Comparison of ENCODE assay signal across 24 cellular contexts in the genomic region with DNA sequence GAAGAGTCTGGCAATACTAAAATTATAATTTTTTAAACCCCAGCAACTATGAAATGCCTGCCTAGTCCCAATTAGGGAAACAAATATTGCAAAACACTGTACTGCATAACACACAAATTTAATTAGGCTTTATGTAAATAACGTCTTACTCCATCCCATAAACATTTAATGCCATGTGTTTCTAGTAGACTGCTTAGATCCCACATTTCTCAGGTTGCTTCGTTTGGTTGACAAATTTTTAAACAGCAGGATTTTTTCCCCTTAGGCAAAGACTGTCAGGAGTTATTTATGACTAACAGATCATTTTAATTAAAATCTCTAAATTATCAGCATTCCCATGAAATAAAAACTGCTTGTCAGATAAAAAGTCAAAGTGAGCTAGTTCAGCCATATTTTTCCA. TPM values are rescaled to one million over a fixed set of nuclear protein-coding genes. Genes with fewer than 3 reads are reported as not detected.
DNase-seq lines count a peak whose midpoint lies in the region; ATAC-seq and TF ChIP-seq lines count a peak whose summit lies in the region.
"Had no signal": no experiment of that assay in that cellular context is flagged by ENCODE, and none has a peak within 500 bp of the region (broad histone marks: within the 10 kb centered on the region; RNA-seq: fewer than 3 reads in every experiment).

No MANE protein-coding gene starts in this region.

- POLR2A ChIA-PET in BJ (lab: Charles Lee): no interaction called here
- POLR2A ChIA-PET in activated CD8-positive, alpha-beta T cell treated with anti-CD3 and anti-CD28 coated beads, Interleukin-2, amount 10 ng/mL, durations not matched to agents 7 days and 5 days (lab: Charles Lee): interaction anchor here (0.6 kb wide), 1 partner anchor 181 kb away, joined by 3 read pairs; no protein-coding TSS in a partner anchor

- peaks cover 10% of the 10 kb centered on the region for H3K36me3 Mint-ChIP-seq in T-helper 17 cell (ENCODE audit: low read depth)
- peaks cover 40% of the 10 kb centered on the region for H3K36me3 Mint-ChIP-seq in activated CD8-positive, alpha-beta T cell treated with anti-CD3 and anti-CD28 coated beads, Interleukin-2, amount 10 ng/mL, durations not matched to agents 7 days and 5 days (ENCODE audit: low read depth)

- H3K27ac Mint-ChIP-seq in T-helper 17 cell: no peak overlapping the region
- no peak overlapping the region for H3K27ac Mint-ChIP-seq in activated CD8-positive, alpha-beta T cell treated with anti-CD3 and anti-CD28 coated beads, Interleukin-2, amount 10 ng/mL, durations not matched to agents 7 days and 5 days
- H3K27ac Mint-ChIP-seq: CD4-positive, alpha-beta T cell had no signal

- no peaks in the 10 kb centered on the region for H3K9me3 Mint-ChIP-seq in activated CD8-positive, alpha-beta T cell treated with anti-CD3 and anti-CD28 coated beads, Interleukin-2, amount 10 ng/mL, durations not matched to agents 7 days and 5 days (ENCODE audit: insufficient read depth)
- H3K9me3 Mint-ChIP-seq: CD4-positive, alpha-beta T cell had no signal

- H3K27me3 Mint-ChIP-seq in T-helper 17 cell: no peaks in the 10 kb centered on the region
- H3K27me3 Mint-ChIP-seq in activated CD8-positive, alpha-beta T cell treated with anti-CD3 and anti-CD28 coated beads, Interleukin-2, amount 10 ng/mL, durations not matched to agents 7 days and 5 days (ENCODE audit: low read depth): no peaks in the 10 kb centered on the region
- H3K27me3 Mint-ChIP-seq: CD4-positive, alpha-beta T cell had no signal

- H3K4me1 ChIP-seq in adipocyte (ENCODE audit: control insufficient read depth, insufficient read depth, low read length): no peaks in the 10 kb centered on the region
- H3K4me1 ChIP-seq: Caco-2 had no signal

- H3K36me3 ChIP-seq in BJ (ENCODE audit: control insufficient read depth, insufficient read depth, low read length) (peaks cover 10% of the 10 kb centered on the region), adipocyte (ENCODE audit: control insufficient read depth, insufficient read depth, low read length, severe bottlenecking) (peaks cover 86% of the 10 kb centered on the region)
- H3K36me3 ChIP-seq: BE2C had no signal

- CTCF ChIA-PET in BJ (lab: Yijun Ruan, JAX): interaction anchor here (1.4 kb wide), 1 partner anchor 13 kb away, joined by 5 read pairs; no protein-coding TSS in a partner anchor
- CTCF ChIA-PET in activated CD8-positive, alpha-beta T cell treated with anti-CD3 and anti-CD28 coated beads, Interleukin-2, amount 10 ng/mL, durations not matched to agents 7 days and 5 days (lab: Charles Lee): no interaction called here

- no peak overlapping the region for H3K9ac ChIP-seq in adipocyte (ENCODE audit: low read length)
- H3K9ac ChIP-seq: KMS-11 had no signal

- no peak for ATAC-seq in T-helper 17 cell
- ATAC-seq in activated CD8-positive, alpha-beta T cell treated with anti-CD3 and anti-CD28 coated beads, Interleukin-2, amount 10 ng/mL, durations not matched to agents 7 days and 5 days: no peak
- ATAC-seq: HCT116 had no signal

- H3K4me3 ChIP-seq in BJ (ENCODE audit: low read depth, low read length) (no peak overlapping the region), LNCaP clone FGC (ENCODE audit: low read depth, low read length) (no peak overlapping the region), adipocyte (ENCODE audit: low read length) (no peak overlapping the region)
- H3K4me3 ChIP-seq: MG63 had no signal

- no peak overlapping the region for H3K4me3 Mint-ChIP-seq in T-helper 17 cell
- H3K4me3 Mint-ChIP-seq in activated CD8-positive, alpha-beta T cell treated with anti-CD3 and anti-CD28 coated beads, Interleukin-2, amount 10 ng/mL, durations not matched to agents 7 days and 5 days: no peak overlapping the region
- H3K4me3 Mint-ChIP-seq: CD4-positive, alpha-beta T cell had no signal

- H3K9me3 ChIP-seq in adipocyte (ENCODE audit: control insufficient read depth, low read length) (no peaks in the 10 kb centered on the region), T-helper 17 cell (ENCODE audit: control insufficient read depth, low read length, poor library complexity, severe bottlenecking) (no peaks in the 10 kb centered on the region)
- H3K9me3 ChIP-seq: BE2C, Caco-2, MG63 had no signal

- in situ Hi-C loops in ACHN (cut with HindIII; ENCODE audit: low pct_ligation_motif_present, low pct_unique_long_range_greater_than_20kb, low sequenced_read_pairs): no loop called here

- H3K27me3 ChIP-seq in BJ (ENCODE audit: control insufficient read depth, insufficient read depth, low read length): no peaks in the 10 kb centered on the region
- H3K27me3 ChIP-seq in adipocyte (replicated peaks; ENCODE audit: control insufficient read depth, insufficient read depth, low read length): no peaks in the 10 kb centered on the region
- H3K27me3 ChIP-seq: BE2C, MG63 had no signal

- H3K4me1 Mint-ChIP-seq in T-helper 17 cell: peaks cover 3% of the 10 kb centered on the region
- peaks cover 11% of the 10 kb centered on the region for H3K4me1 Mint-ChIP-seq in activated CD8-positive, alpha-beta T cell treated with anti-CD3 and anti-CD28 coated beads, Interleukin-2, amount 10 ng/mL, durations not matched to agents 7 days and 5 days (ENCODE audit: low read depth)

- DNase-seq in BJ (ENCODE audit: low read depth) (peak; percentile 86), LNCaP clone FGC (ENCODE audit: low read depth) (peak; percentile 41), adipocyte (ENCODE audit: low read depth) (peak; percentile 87), T-helper 17 cell (no peak), ACHN (no peak)
- DNase-seq in activated CD8-positive, alpha-beta T cell treated with anti-CD3 and anti-CD28 coated beads, Interleukin-2, amount 10 ng/mL, durations not matched to agents 7 days and 5 days: no peak
- no peak for DNase-seq in NK-92 treated with Interleukin-12 subunit alpha and Interleukin-12 subunit beta, amount 100 ng/mL, for 24 hours (lab: John Stamatoyannopoulos, UW)
- DNase-seq: BE2C; Caco-2; CD4-positive, alpha-beta T cell; DMS153; GOT3; MG63; NCI-H1048; NCI-H1436 treated with DMSO at 0.1 percent for 48 hours; NCI-H2029 treated with DMSO at 0.1 percent for 48 hours; NCI-H2171 treated with DMSO at 0.1 percent for 48 hours; NCI-H446 treated with DMSO at 0.1 percent for 48 hours; NCI-H774; OCI-M1; SHP77 treated with DMSO at 0.1 percent for 48 hours; T-helper 1 cell had no signal

- TF ChIP-seq CTCF in BJ (IDR thresholded peaks at IDR 0.05; ENCODE audit: insufficient read depth, low read depth, low read length) (no peak), LNCaP clone FGC (IDR thresholded peaks at IDR 0.05; ENCODE audit: control insufficient read depth, extremely low read depth, insufficient read depth) (no peak)

RNA-seq across cellular contexts. Expression of gene EIF2AK4, which starts 29.9 kb away (rescaled TPM):
- polyA plus RNA-seq in BJ (2011; rRNA removed): 81.1 and 82.7 TPM in 2 replicates
- 73.1 and 87.7 TPM in 2 replicates for polyA minus RNA-seq in BJ (2011; rRNA and poly(A)+ RNA removed)
- 10 to 100 TPM; 11.9 to 13.8 TPM for total RNA-seq in T-helper 17 cell
- total RNA-seq in activated CD8-positive, alpha-beta T cell treated with anti-CD3 and anti-CD28 coated beads, Interleukin-2, amount 10 ng/mL, durations not matched to agents 7 days and 5 days: 10 to 100 TPM; 28.2 to 29.8 TPM

RNA-seq across cellular contexts. Expression of gene GPR176, which starts 43.7 kb away (rescaled TPM):
- 241 and 319 TPM in 2 replicates for polyA plus RNA-seq in BJ (2011; rRNA removed)
- polyA minus RNA-seq in BJ (2011; rRNA and poly(A)+ RNA removed): 393 and 614 TPM in 2 replicates
- total RNA-seq in T-helper 17 cell: not detected
- total RNA-seq in activated CD8-positive, alpha-beta T cell treated with anti-CD3 and anti-CD28 coated beads, Interleukin-2, amount 10 ng/mL, durations not matched to agents 7 days and 5 days: not detected
- total RNA-seq: CD4-positive, alpha-beta T cell had no signal

Comparison
In these comparisons a context has a peak if more than half of its experiments do, and no peak if none do; other contexts are left out.
1. DNase-seq: peak in BJ (single experiment), LNCaP clone FGC (single experiment) and adipocyte (single experiment); none in T-helper 17 cell (0 of 3), ACHN (single experiment), activated CD8-positive, alpha-beta T cell treated with anti-CD3 and anti-CD28 coated beads, Interleukin-2, amount 10 ng/mL, durations not matched to agents 7 days and 5 days (single experiment) and NK-92 treated with Interleukin-12 subunit alpha and Interleukin-12 subunit beta, amount 100 ng/mL, for 24 hours (single experiment).